8 cellular contexts compared by ENCODE assay signal in the genomic region with DNA sequence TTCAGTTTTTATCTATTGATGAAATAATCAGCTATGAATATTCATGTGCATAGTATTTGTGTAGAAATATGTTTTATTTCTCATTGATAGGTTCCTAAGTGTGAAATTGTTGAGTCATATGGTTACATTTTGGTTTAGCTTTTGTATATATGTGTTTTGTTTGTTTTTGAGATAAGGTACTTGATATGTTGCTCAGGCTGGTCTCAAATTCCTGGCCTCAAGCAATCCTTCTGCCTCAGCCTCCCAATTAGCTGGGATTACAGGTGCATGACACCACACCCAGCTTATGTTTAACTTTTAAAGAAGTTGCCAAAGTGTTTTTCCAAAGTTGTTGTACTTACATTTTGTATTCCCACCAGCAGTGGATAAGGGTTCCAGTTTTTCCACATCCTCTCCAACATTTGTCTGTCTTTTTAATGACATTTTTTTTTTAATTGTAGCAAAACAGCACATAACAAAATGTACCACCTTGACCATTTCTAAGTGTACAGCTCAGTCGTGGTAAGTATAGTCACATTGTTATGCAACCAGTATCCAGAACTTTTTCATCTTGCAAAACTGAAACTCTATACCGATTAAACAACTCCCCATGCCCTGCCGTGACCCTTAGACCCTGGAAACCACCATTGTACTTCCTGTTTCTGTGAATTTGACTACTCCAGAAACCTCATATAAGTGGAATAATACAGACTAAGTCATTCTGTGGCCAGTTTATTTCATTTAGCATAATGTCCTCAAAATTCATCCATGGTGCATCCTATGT. TPM values are rescaled to one million over a fixed set of nuclear protein-coding genes. Genes with fewer than 3 reads are reported as not detected.
DNase-seq lines count a peak whose midpoint lies in the region; ATAC-seq, FAIRE-seq and TF ChIP-seq lines count a peak whose summit lies in the region.

No MANE protein-coding gene starts in this region.

- H3K9me3 ChIP-seq in DOHH2 (ENCODE audit: control insufficient read depth, insufficient read depth, low read length) = no peaks in the 10 kb centered on the region

- no peaks in the 10 kb centered on the region for H3K36me3 Mint-ChIP-seq in type B pancreatic cell

- H3K27me3 ChIP-seq in DOHH2 (ENCODE audit: control insufficient read depth, low read length) = no peaks in the 10 kb centered on the region

- no peaks in the 10 kb centered on the region for H3F3A ChIP-seq in DOHH2 (ENCODE audit: control insufficient read depth, insufficient read depth)

- H4K20me1 ChIP-seq in DOHH2 (ENCODE audit: control insufficient read depth, insufficient read depth, low read depth, low read length) = no peaks in the 10 kb centered on the region

- peaks cover 6% of the 10 kb centered on the region for H3K4me1 Mint-ChIP-seq in type B pancreatic cell (ENCODE audit: unreplicated experiment)

- TF ChIP-seq CTCF in DOHH2 (IDR thresholded peaks at IDR 0.05; ENCODE audit: low read depth, low read length, poor library complexity, severe bottlenecking) (no peak), fibroblast of mammary gland (conservative IDR thresholded peaks at IDR 0.05; ENCODE audit: control insufficient read depth, insufficient read depth, low read depth, low read length) (no peak), type B pancreatic cell (conservative IDR thresholded peaks at IDR 0.05) (no peak)

- H3K27ac ChIP-seq in DOHH2 (ENCODE audit: low read depth, low read length) = no peak overlapping the region

- FAIRE-seq in GM12892 (lab: Jason Lieb, UNC) = no peak

- no peaks in the 10 kb centered on the region for H3K9me3 Mint-ChIP-seq in type B pancreatic cell

- peak; percentile 96 to 97 for DNase-seq in Kasumi-1 (lab: John Stamatoyannopoulos, UW)
- peak; percentile 36 for DNase-seq in fibroblast of mammary gland (ENCODE audit: low read depth)
- DNase-seq in GM12892 (ENCODE audit: insufficient read length) = no peak
- DNase-seq in C1 segment of cervical spinal cord (lab: John Stamatoyannopoulos, UW) = no peak
- DNase-seq in type B pancreatic cell (ENCODE audit: extremely low spot score, unreplicated experiment) = no peak
- no peak for DNase-seq in DMS114 treated with DMSO at 0.1 percent for 48 hours (lab: John Stamatoyannopoulos, UW; ENCODE audit: unreplicated experiment)

- H3K36me3 ChIP-seq in DOHH2 (ENCODE audit: control insufficient read depth, low read length) = no peaks in the 10 kb centered on the region

- no peak overlapping the region for H3K4me3 Mint-ChIP-seq in type B pancreatic cell

- no peaks in the 10 kb centered on the region for H3K79me2 ChIP-seq in DOHH2 (ENCODE audit: control insufficient read depth, low read length)

- no peak overlapping the region for H3K4me3 ChIP-seq in DOHH2 (ENCODE audit: low read length)
- no peak overlapping the region for H3K4me3 ChIP-seq in fibroblast of mammary gland (ENCODE audit: control insufficient read depth, low read depth, low read length)

- no peaks in the 10 kb centered on the region for H3K27me3 Mint-ChIP-seq in type B pancreatic cell

- H3K4me2 ChIP-seq in DOHH2 (ENCODE audit: low read length) = peak overlapping the region; percentile 32; the same call in 1 of the 2 replicates

- no peak overlapping the region for H3K27ac Mint-ChIP-seq in type B pancreatic cell

- no peaks in the 10 kb centered on the region for H3K9me2 ChIP-seq in DOHH2 (replicated peaks; ENCODE audit: control insufficient read depth, low read length)

- no peak for TF ChIP-seq POLR2A in GM12892 (IDR thresholded peaks at IDR 0.05; ENCODE audit: low read depth, low read length)

- H3K4me1 ChIP-seq in DOHH2 (ENCODE audit: control insufficient read depth, low read length) = peaks cover 8% of the 10 kb centered on the region

- ATAC-seq in GM21717 (IDR thresholded peaks at IDR 0.05; ENCODE audit: unreplicated experiment) = peak; percentile 85

RNA-seq across cellular contexts. Expression of a gene that starts 12.6 kb away (rescaled TPM):
- polyA plus RNA-seq in GM12892 (2012; ENCODE audit: missing spikeins) = 13.1 TPM
- total RNA-seq in type B pancreatic cell (ENCODE audit: low replicate concordance) = 34.2 and 40.5 TPM in 2 replicates

RNA-seq across cellular contexts. Expression of a gene that starts 53.3 kb away (rescaled TPM):
- 47.6 TPM for polyA plus RNA-seq in GM12892 (2012; ENCODE audit: missing spikeins)
- total RNA-seq in type B pancreatic cell (ENCODE audit: low replicate concordance) = 41.4 and 55.8 TPM in 2 replicates

RNA-seq across cellular contexts. Expression of a gene that starts 54.6 kb away (rescaled TPM):
- 5.6 TPM for polyA plus RNA-seq in GM12892 (2012; ENCODE audit: missing spikeins)
- total RNA-seq in type B pancreatic cell (ENCODE audit: low replicate concordance) = 6.8 and 7.4 TPM in 2 replicates

Comparison
In these comparisons a context has a peak if more than half of its experiments do, and no peak if none do; other contexts are left out.
1. DNase-seq: peak in Kasumi-1 (2 of 2) and fibroblast of mammary gland (single experiment); none in GM12892 (single experiment), C1 segment of cervical spinal cord (0 of 14), type B pancreatic cell (single experiment) and DMS114 treated with DMSO at 0.1 percent for 48 hours (single experiment).